In genomic region chr19:18969953-18970659, GRCh38 we compare ENCODE assay signal across 13 cellular contexts. TPM values are rescaled to one million over a fixed set of nuclear protein-coding genes. Genes with fewer than 3 reads are reported as not detected.
DNase-seq lines count a peak whose midpoint lies in the region; ATAC-seq, FAIRE-seq and TF ChIP-seq lines count a peak whose summit lies in the region.
"Had no signal": no experiment of that assay in that cellular context is flagged by ENCODE, and none has a peak within 500 bp of the region (broad histone marks: within the 10 kb centered on the region; RNA-seq: fewer than 3 reads in every experiment).

No MANE protein-coding gene starts in this region.

- POLR2A ChIA-PET in A673 (lab: Charles Lee; ENCODE audit: low non-redundant PET), result no interaction called here

- CTCF ChIA-PET in A673 (lab: Charles Lee), result no interaction called here

- ATAC-seq in natural killer cell, result no peak
- no peak for ATAC-seq in pancreas

- no peak overlapping the region for H4K8ac ChIP-seq in mesenchymal stem cell (ENCODE audit: low read length)

- no peak overlapping the region for H3K27ac Mint-ChIP-seq in natural killer cell
- H3K27ac Mint-ChIP-seq: activated CD4-positive, alpha-beta memory T cell treated with anti-CD3 and anti-CD28 coated beads, Interleukin-2, amount 10 ng/mL, durations not matched to agents 7 days and 5 days had no signal

- peak overlapping the region in 1 of 2 experiments; percentile 9 for H3K18ac ChIP-seq in mesenchymal stem cell (ENCODE audit: low read depth in 1 of 2, low read length in 2 of 2)

- H3K79me1 ChIP-seq in mesenchymal stem cell (replicated peaks; ENCODE audit: low read length, poor library complexity, severe bottlenecking), result no peaks in the 10 kb centered on the region

- DNase-seq in A673 (ENCODE audit: low spot score) (peak; percentile 50), MV-4-11 (lab: John Stamatoyannopoulos, UW) (peak; percentile 34), bronchial epithelial cell (ENCODE audit: low read depth) (peak; percentile 30), mesenchymal stem cell (no peak), natural killer cell (no peak), NOMO-1 treated with DMSO at 0.1 percent for 48 hours (lab: John Stamatoyannopoulos, UW; ENCODE audit: unreplicated experiment) (no peak), pancreas (no peak)
- DNase-seq in stimulated activated CD8-positive, alpha-beta memory T cell treated with anti-CD3 and anti-CD28 coated beads, Interleukin-4, amount 100 ng/mL, for 48 hours, result no peak
- DNase-seq: activated CD4-positive, alpha-beta memory T cell treated with anti-CD3 and anti-CD28 coated beads, Interleukin-2, amount 10 ng/mL, durations not matched to agents 7 days and 5 days; NCI-H2107 had no signal

- no peak for TF ChIP-seq CTCF in A673 (conservative IDR thresholded peaks at IDR 0.05; ENCODE audit: low read depth, low read length)
- no peak for TF ChIP-seq CTCF in bronchial epithelial cell (IDR thresholded peaks at IDR 0.05; ENCODE audit: insufficient read depth, low read length, severe bottlenecking)
- TF ChIP-seq CTCF in natural killer cell (IDR thresholded peaks at IDR 0.05), result no peak
- no peak for TF ChIP-seq CTCF in pancreas (IDR thresholded peaks at IDR 0.05)

- no peak overlapping the region for H3K23ac ChIP-seq in mesenchymal stem cell (ENCODE audit: low read length in 2 of 2)

- H3K36me3 ChIP-seq in A673 (ENCODE audit: insufficient read depth, low read length, poor library complexity, severe bottlenecking) (no peaks in the 10 kb centered on the region), bronchial epithelial cell (ENCODE audit: control insufficient read depth, insufficient read depth, low read length) (no peaks in the 10 kb centered on the region), mesenchymal stem cell (ENCODE audit: control insufficient read depth in 1 of 2, insufficient read depth in 2 of 2, low read depth in 1 of 2, low read length in 2 of 2) (no peaks in the 10 kb centered on the region), pancreas (no peaks in the 10 kb centered on the region)

- H2AK5ac ChIP-seq in mesenchymal stem cell (ENCODE audit: low read length, severe bottlenecking), result no peak overlapping the region

- H2BK12ac ChIP-seq in mesenchymal stem cell (ENCODE audit: low read length in 2 of 2), result no peak overlapping the region

- H3K9me3 Mint-ChIP-seq in natural killer cell, result no peaks in the 10 kb centered on the region
- H3K9me3 Mint-ChIP-seq: activated CD4-positive, alpha-beta memory T cell treated with anti-CD3 and anti-CD28 coated beads, Interleukin-2, amount 10 ng/mL, durations not matched to agents 7 days and 5 days had no signal

- H3K9ac ChIP-seq in mesenchymal stem cell (ENCODE audit: low read length), result peak overlapping the region; percentile 77

- no peaks in the 10 kb centered on the region for H3K27me3 ChIP-seq in A673 (replicated peaks; ENCODE audit: insufficient read depth, low read depth, low read length, poor library complexity)
- no peaks in the 10 kb centered on the region for H3K27me3 ChIP-seq in bronchial epithelial cell (ENCODE audit: control insufficient read depth, insufficient read depth, low read length)
- H3K27me3 ChIP-seq in mesenchymal stem cell (ENCODE audit: control insufficient read depth in 1 of 2, insufficient read depth in 1 of 2, low read length in 2 of 2), result no peaks in the 10 kb centered on the region
- H3K27me3 ChIP-seq in pancreas, result no peaks in the 10 kb centered on the region
- H3K27me3 ChIP-seq: hepatocyte had no signal

- H3K4me3 Mint-ChIP-seq in natural killer cell, result no peak overlapping the region
- H3K4me3 Mint-ChIP-seq: activated CD4-positive, alpha-beta memory T cell treated with anti-CD3 and anti-CD28 coated beads, Interleukin-2, amount 10 ng/mL, durations not matched to agents 7 days and 5 days had no signal

- no peak overlapping the region for H4K91ac ChIP-seq in mesenchymal stem cell (ENCODE audit: low read length)

- no peak overlapping the region for H3K14ac ChIP-seq in mesenchymal stem cell (ENCODE audit: low read length in 2 of 2)

- H3K4me2 ChIP-seq in mesenchymal stem cell (ENCODE audit: low read length, poor library complexity, severe bottlenecking), result no peak overlapping the region
- H3K4me2 ChIP-seq: hepatocyte had no signal

- H3K4me3 ChIP-seq in A673 (ENCODE audit: low read depth, low read length, poor library complexity, severe bottlenecking), result no peak overlapping the region
- H3K4me3 ChIP-seq in bronchial epithelial cell (ENCODE audit: low read depth, low read length), result no peak overlapping the region
- H3K4me3 ChIP-seq in mesenchymal stem cell (ENCODE audit: insufficient read depth in 1 of 2, low read depth in 1 of 2, low read length in 2 of 2), result peak overlapping the region in 1 of 2 experiments; percentile 33
- H3K4me3 ChIP-seq in pancreas, result no peak overlapping the region
- H3K4me3 ChIP-seq: hepatocyte had no signal

- H2BK120ac ChIP-seq in mesenchymal stem cell (ENCODE audit: low read depth, low read length), result no peak overlapping the region

- H3K9me3 ChIP-seq in A673 (ENCODE audit: low read depth, low read length, poor library complexity, severe bottlenecking) (no peaks in the 10 kb centered on the region), mesenchymal stem cell (ENCODE audit: control insufficient read depth, low read length) (no peaks in the 10 kb centered on the region), pancreas (no peaks in the 10 kb centered on the region)

- H2AFZ ChIP-seq in mesenchymal stem cell (ENCODE audit: low read depth, low read length), result no peak overlapping the region
- H2AFZ ChIP-seq: hepatocyte had no signal

- H3K4me1 Mint-ChIP-seq in natural killer cell, result peaks cover 5 to 6% of the 10 kb centered on the region in 2 donors

- H3K36me3 Mint-ChIP-seq in natural killer cell, result no peaks in the 10 kb centered on the region

- no peak overlapping the region for H2BK15ac ChIP-seq in mesenchymal stem cell (ENCODE audit: low read depth, poor library complexity, severe bottlenecking)

- no peak overlapping the region for H3K4ac ChIP-seq in mesenchymal stem cell (ENCODE audit: low read depth in 1 of 2, low read length in 2 of 2)

- H3K27ac ChIP-seq in A673 (ENCODE audit: low read depth, low read length, poor library complexity, severe bottlenecking), result peak overlapping the region; percentile 66
- peak overlapping the region; percentile 66 for H3K27ac ChIP-seq in mesenchymal stem cell (ENCODE audit: low read length, poor library complexity, severe bottlenecking)
- peak overlapping the region in 2 of 4 donors; percentile 35 to 64 for H3K27ac ChIP-seq in pancreas
- H3K27ac ChIP-seq: hepatocyte had no signal

- H2BK5ac ChIP-seq in mesenchymal stem cell (ENCODE audit: low read depth, low read length, poor library complexity, severe bottlenecking), result peak overlapping the region; percentile 74

- H3K4me1 ChIP-seq in A673 (ENCODE audit: insufficient read depth, low read length, poor library complexity, severe bottlenecking) (peaks cover 23% of the 10 kb centered on the region), mesenchymal stem cell (ENCODE audit: control insufficient read depth, insufficient read depth, low read depth, low read length) (peaks cover 10% of the 10 kb centered on the region), pancreas (peaks cover 0 to 4% (median 0%) of the 10 kb centered on the region in 3 donors)

- peaks cover 3 to 7% of the 10 kb centered on the region in 2 donors for H3K27me3 Mint-ChIP-seq in natural killer cell (ENCODE audit: low read depth in 2 of 2)
- H3K27me3 Mint-ChIP-seq: activated CD4-positive, alpha-beta memory T cell treated with anti-CD3 and anti-CD28 coated beads, Interleukin-2, amount 10 ng/mL, durations not matched to agents 7 days and 5 days had no signal

- intact Hi-C loops in A673 (cut with micrococcal nuclease; ENCODE audit: unreplicated experiment), result no loop called here
- intact Hi-C loops in natural killer cell (cut with micrococcal nuclease), result no loop called here
- intact Hi-C loops in pancreas (cut with DNase I), result no loop called here

- no TSS peak for BruUV-seq in A673 (replicated peaks; lab: Mats Ljungman, UMichigan)

- FAIRE-seq in bronchial epithelial cell (lab: Jason Lieb, UNC) (no peak), pancreas (lab: Jason Lieb, UNC) (no peak)
- FAIRE-seq: colon, GM19239 had no signal

- 88% methylated on average over 13 of the region's 13 CpGs for WGBS in mesenchymal stem cell
- WGBS in pancreas, 2 donors, result 79 to 81% methylated on average over 13 of the region's 13 CpGs

RNA-seq across cellular contexts. Expression of gene HOMER3, which starts 29.1 kb away (rescaled TPM):
- total RNA-seq in A673 (2021) (23.9 and 31.0 TPM in 2 replicates), bronchial epithelial cell (79.0 and 129 TPM in 2 replicates), natural killer cell (1 to 10 TPM in 1 of 3 donors, under 1 TPM in 1, not detected in 1; 0.19 to 4.8 TPM), pancreas (10 to 100 TPM in 1 of 6 donors, 1 to 10 TPM in 5; 3.7 to 15.2 (median 5.3) TPM)
- polyA plus RNA-seq in mesenchymal stem cell (2013, experiment 1 of 2), result 54.3 TPM
- 55.7 TPM for polyA plus RNA-seq in mesenchymal stem cell (2013, experiment 2 of 2)
- polyA plus RNA-seq in pancreas, result 10 to 100 TPM; 19.4 to 24.8 TPM
- total RNA-seq: activated CD4-positive, alpha-beta memory T cell treated with anti-CD3 and anti-CD28 coated beads, Interleukin-2, amount 10 ng/mL, durations not matched to agents 7 days and 5 days had no signal

RNA-seq across cellular contexts. Expression of gene DDX49, which starts 50.6 kb away (rescaled TPM):
- 61.1 and 68.8 TPM in 2 replicates for total RNA-seq in A673 (2021)
- total RNA-seq in bronchial epithelial cell, result 68.4 and 76.1 TPM in 2 replicates
- 19.4 TPM for polyA plus RNA-seq in mesenchymal stem cell (2013, experiment 1 of 2)
- 18.6 TPM for polyA plus RNA-seq in mesenchymal stem cell (2013, experiment 2 of 2)
- total RNA-seq in natural killer cell, result 10 to 100 TPM; 59.3 to 66.9 (median 62.9) TPM
- 10 to 100 TPM; 17.5 to 30.9 (median 24.0) TPM for total RNA-seq in pancreas
- polyA plus RNA-seq in pancreas, result 10 to 100 TPM; 40.3 to 42.2 TPM

RNA-seq across cellular contexts. Expression of gene COPE, which starts 50.9 kb away (rescaled TPM):
- total RNA-seq in A673 (2021) (244 and 267 TPM in 2 replicates), bronchial epithelial cell (268 and 331 TPM in 2 replicates), natural killer cell (100 to 1,000 TPM; 204 to 228 (median 218) TPM), pancreas (100 to 1,000 TPM in 1 of 6 donors, 10 to 100 TPM in 5; 58.2 to 107 (median 91.2) TPM)
- 214 TPM for polyA plus RNA-seq in mesenchymal stem cell (2013, experiment 1 of 2)
- 238 TPM for polyA plus RNA-seq in mesenchymal stem cell (2013, experiment 2 of 2)
- polyA plus RNA-seq in pancreas, result 100 to 1,000 TPM; 152 to 200 TPM

Comparison
In these comparisons a context has a peak if more than half of its experiments do, and no peak if none do; other contexts are left out.
1. DNase-seq: peak in A673 (single experiment), MV-4-11 (single experiment) and bronchial epithelial cell (single experiment); none in mesenchymal stem cell (single experiment), natural killer cell (single experiment), NOMO-1 treated with DMSO at 0.1 percent for 48 hours (single experiment), stimulated activated CD8-positive, alpha-beta memory T cell treated with anti-CD3 and anti-CD28 coated beads, Interleukin-4, amount 100 ng/mL, for 48 hours (single experiment) and pancreas (0 of 6).